Comparison of ENCODE assay signal across 20 cellular contexts in the genomic region with DNA sequence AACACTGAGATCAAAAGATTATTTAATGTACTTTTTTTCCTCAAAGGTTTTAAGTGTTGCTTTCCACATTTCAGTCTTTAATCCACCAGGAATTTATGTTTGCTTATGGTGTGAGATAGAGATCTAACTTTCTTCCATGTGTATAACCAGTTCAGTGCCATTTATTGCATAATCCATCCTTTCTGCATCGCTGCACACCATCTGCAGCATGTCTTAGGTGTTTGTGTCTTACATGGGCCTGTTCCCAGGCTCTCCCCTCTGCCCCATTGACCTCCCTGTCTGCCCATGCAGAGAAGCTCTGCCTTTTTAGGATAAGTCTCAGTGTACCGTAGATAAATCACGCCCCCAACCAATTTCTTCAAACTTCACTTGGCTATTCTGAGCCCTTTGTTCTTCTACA. TPM values are rescaled to one million over a fixed set of nuclear protein-coding genes. Genes with fewer than 3 reads are reported as not detected.
DNase-seq lines count a peak whose midpoint lies in the region; ATAC-seq, FAIRE-seq and TF ChIP-seq lines count a peak whose summit lies in the region.
"Had no signal": no experiment of that assay in that cellular context is flagged by ENCODE, and none has a peak within 500 bp of the region (broad histone marks: within the 10 kb centered on the region; RNA-seq: fewer than 3 reads in every experiment).

No MANE protein-coding gene starts in this region.

- TF ChIP-seq CTCF in A549 (IDR thresholded peaks at IDR 0.05) (no peak), PC-3 (conservative IDR thresholded peaks at IDR 0.05; ENCODE audit: low read depth, low read length) (no peak)

- CTCF ChIA-PET in A549 (lab: Yijun Ruan, JAX) (no interaction called here), PC-3 (lab: Charles Lee) (no interaction called here)

- no peaks in the 10 kb centered on the region for H3K4me1 ChIP-seq in A549
- peaks cover 12% of the 10 kb centered on the region for H3K4me1 ChIP-seq in PC-3 (ENCODE audit: insufficient read depth, low read length)
- H3K4me1 ChIP-seq: adrenal gland, left ventricle myocardium inferior, testis had no signal

- DNase-seq in A549 (ENCODE audit: low read depth in 1 of 2, low spot score in 1 of 2) (no peak), DMS53 (lab: John Stamatoyannopoulos, UW) (peak; percentile 55), PC-3 (peak; percentile 51), fibroblast of peridontal ligament (ENCODE audit: extremely low read depth) (peak; percentile 0), NCI-H128 (lab: John Stamatoyannopoulos, UW; ENCODE audit: unreplicated experiment) (no peak)
- no peak for DNase-seq in effector CD4-positive, alpha-beta T cell
- DNase-seq: activated CD4-positive, alpha-beta T cell treated with anti-CD3 and anti-CD28 coated beads, Interleukin-2, amount 50 U/mL, for 1 hour; activated CD8-positive, alpha-beta memory T cell treated with anti-CD3 and anti-CD28 coated beads, Interleukin-2, amount 50 U/mL, for 48 hours; activated effector memory CD4-positive, alpha-beta T cell treated with Interleukin-2 at 50 U/mL for 16 hours; adrenal gland; CD8-positive, alpha-beta memory T cell; dermis blood vessel endothelial cell; Karpas-422; left ventricle myocardium inferior; NCI-H1105; RPMI8226; testis had no signal

- H3K27me3 ChIP-seq in PC-3 (ENCODE audit: low read length) = no peaks in the 10 kb centered on the region
- H3K27me3 ChIP-seq: adrenal gland, cardiac muscle cell, testis had no signal

- H2AFZ ChIP-seq in PC-3 (ENCODE audit: low read length) = no peak overlapping the region

- intact Hi-C loops in PC-3 (cut with micrococcal nuclease) = no loop called here

- peaks cover 12% of the 10 kb centered on the region; the same call in 1 of the 2 replicates for H3K36me3 ChIP-seq in PC-3 (ENCODE audit: low read depth, low read length)

- H3K4me2 ChIP-seq in A549 (no peak overlapping the region), PC-3 (ENCODE audit: low read length) (peak overlapping the region; percentile 4; the same call in 1 of the 2 replicates)

- POLR2A ChIA-PET in A549 (lab: Yijun Ruan, JAX) = no interaction called here
- POLR2A ChIA-PET in PC-3 (lab: Charles Lee; ENCODE audit: unreplicated experiment) = interaction anchor here (0.7 kb wide), 1 partner anchor 12 kb away, joined by 5 read pairs; no protein-coding TSS in a partner anchor

- TF ChIP-seq RAD21 in A549 (conservative IDR thresholded peaks at IDR 0.05 in 1 of 2, IDR thresholded peaks at IDR 0.05 in 1 of 2) = no peak

- no peaks in the 10 kb centered on the region for H3K79me2 ChIP-seq in PC-3 (ENCODE audit: low read length)

- no peaks in the 10 kb centered on the region for H4K20me1 ChIP-seq in PC-3 (ENCODE audit: low read length)

- ATAC-seq in A549 (no peak), PC-3 (no peak), HG03025 (IDR thresholded peaks at IDR 0.05; ENCODE audit: low FRiP score, unreplicated experiment) (no peak), GM21723 (IDR thresholded peaks at IDR 0.05; ENCODE audit: unreplicated experiment) (no peak)

- no peak overlapping the region for H3K9ac ChIP-seq in PC-3 (ENCODE audit: low read length)

- H3K4me3 ChIP-seq in A549 = no peak overlapping the region
- no peak overlapping the region for H3K4me3 ChIP-seq in PC-3 (ENCODE audit: low read length)
- H3K4me3 ChIP-seq: adrenal gland, cardiac muscle cell, left ventricle myocardium inferior, testis had no signal

- 92% methylated on average over 3 of the region's 3 CpGs for WGBS in A549 (ENCODE audit: missing lambda C conversion rate)

- H3K9me3 ChIP-seq in A549 (no peaks in the 10 kb centered on the region), PC-3 (ENCODE audit: low read length) (no peaks in the 10 kb centered on the region)
- H3K9me3 ChIP-seq: adrenal gland, left ventricle myocardium inferior, testis had no signal

- peak; percentile 46 for FAIRE-seq in A549 (lab: Jason Lieb, UNC)

- no peak for TF ChIP-seq POLR2A in A549 (IDR thresholded peaks at IDR 0.05; ENCODE audit: low read length)

- BruUV-seq in PC-3 (replicated peaks; lab: Mats Ljungman, UMichigan) = no TSS peak

- no peak for TF ChIP-seq EP300 in A549 (IDR thresholded peaks at IDR 0.05)

- no peaks in the 10 kb centered on the region for H3F3A ChIP-seq in PC-3 (ENCODE audit: low read length, unreplicated experiment)

- no peaks in the 10 kb centered on the region for H3K9me2 ChIP-seq in PC-3 (replicated peaks; ENCODE audit: low read length)

- H3K27ac ChIP-seq in A549 = no peak overlapping the region
- H3K27ac ChIP-seq in PC-3 (ENCODE audit: low read length) = no peak overlapping the region
- H3K27ac ChIP-seq: adrenal gland, cardiac muscle cell, left ventricle myocardium inferior, testis had no signal

TF ChIP-seq in A549, 52 proteins besides CTCF, POLR2A, EP300 and RAD21:
- TF ChIP-seq JUNB (IDR thresholded peaks at IDR 0.05) = no peak
- TF ChIP-seq, protein P1, sequence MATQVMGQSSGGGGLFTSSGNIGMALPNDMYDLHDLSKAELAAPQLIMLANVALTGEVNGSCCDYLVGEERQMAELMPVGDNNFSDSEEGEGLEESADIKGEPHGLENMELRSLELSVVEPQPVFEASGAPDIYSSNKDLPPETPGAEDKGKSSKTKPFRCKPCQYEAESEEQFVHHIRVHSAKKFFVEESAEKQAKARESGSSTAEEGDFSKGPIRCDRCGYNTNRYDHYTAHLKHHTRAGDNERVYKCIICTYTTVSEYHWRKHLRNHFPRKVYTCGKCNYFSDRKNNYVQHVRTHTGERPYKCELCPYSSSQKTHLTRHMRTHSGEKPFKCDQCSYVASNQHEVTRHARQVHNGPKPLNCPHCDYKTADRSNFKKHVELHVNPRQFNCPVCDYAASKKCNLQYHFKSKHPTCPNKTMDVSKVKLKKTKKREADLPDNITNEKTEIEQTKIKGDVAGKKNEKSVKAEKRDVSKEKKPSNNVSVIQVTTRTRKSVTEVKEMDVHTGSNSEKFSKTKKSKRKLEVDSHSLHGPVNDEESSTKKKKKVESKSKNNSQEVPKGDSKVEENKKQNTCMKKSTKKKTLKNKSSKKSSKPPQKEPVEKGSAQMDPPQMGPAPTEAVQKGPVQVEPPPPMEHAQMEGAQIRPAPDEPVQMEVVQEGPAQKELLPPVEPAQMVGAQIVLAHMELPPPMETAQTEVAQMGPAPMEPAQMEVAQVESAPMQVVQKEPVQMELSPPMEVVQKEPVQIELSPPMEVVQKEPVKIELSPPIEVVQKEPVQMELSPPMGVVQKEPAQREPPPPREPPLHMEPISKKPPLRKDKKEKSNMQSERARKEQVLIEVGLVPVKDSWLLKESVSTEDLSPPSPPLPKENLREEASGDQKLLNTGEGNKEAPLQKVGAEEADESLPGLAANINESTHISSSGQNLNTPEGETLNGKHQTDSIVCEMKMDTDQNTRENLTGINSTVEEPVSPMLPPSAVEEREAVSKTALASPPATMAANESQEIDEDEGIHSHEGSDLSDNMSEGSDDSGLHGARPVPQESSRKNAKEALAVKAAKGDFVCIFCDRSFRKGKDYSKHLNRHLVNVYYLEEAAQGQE (IDR thresholded peaks at IDR 0.05) = no peak
- TF ChIP-seq, protein P2, sequence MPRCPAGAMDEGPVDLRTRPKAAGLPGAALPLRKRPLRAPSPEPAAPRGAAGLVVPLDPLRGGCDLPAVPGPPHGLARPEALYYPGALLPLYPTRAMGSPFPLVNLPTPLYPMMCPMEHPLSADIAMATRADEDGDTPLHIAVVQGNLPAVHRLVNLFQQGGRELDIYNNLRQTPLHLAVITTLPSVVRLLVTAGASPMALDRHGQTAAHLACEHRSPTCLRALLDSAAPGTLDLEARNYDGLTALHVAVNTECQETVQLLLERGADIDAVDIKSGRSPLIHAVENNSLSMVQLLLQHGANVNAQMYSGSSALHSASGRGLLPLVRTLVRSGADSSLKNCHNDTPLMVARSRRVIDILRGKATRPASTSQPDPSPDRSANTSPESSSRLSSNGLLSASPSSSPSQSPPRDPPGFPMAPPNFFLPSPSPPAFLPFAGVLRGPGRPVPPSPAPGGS (IDR thresholded peaks at IDR 0.05) = no peak

RNA-seq across cellular contexts. Expression of a gene that starts 30.3 kb away (rescaled TPM):
- polyA plus RNA-seq in A549 (2011; rRNA removed) = 24.9 and 26.9 TPM in 2 replicates
- 38.5 and 39.1 TPM in 2 replicates for polyA plus RNA-seq in A549 (2012; cell fraction: cytosol; rRNA removed)
- polyA plus RNA-seq in A549 (2012; cell fraction: nucleus; rRNA removed) = 39.5 and 46.0 TPM in 2 replicates
- 43.0 to 51.3 TPM (median 50.5 TPM) in 3 replicates for polyA plus RNA-seq in A549 (2017; fragmentation: RNase III; extraction: RNeasy Plus Mini Kit Qiagen cat#74134 plus additional on column Dnase treatment)
- polyA minus RNA-seq in A549 (2011; rRNA and poly(A)+ RNA removed) = 16.5 and 21.6 TPM in 2 replicates
- 32.3 and 33.7 TPM in 2 replicates for total RNA-seq in PC-3 (2014; rRNA removed)

RNA-seq across cellular contexts. Expression of a gene that starts 30.6 kb away (rescaled TPM):
- polyA plus RNA-seq in A549 (2011; rRNA removed) (64.7 and 69.2 TPM in 2 replicates), A549 (2017; fragmentation: RNase III; extraction: RNeasy Plus Mini Kit Qiagen cat#74134 plus additional on column Dnase treatment) (77.8 to 87.3 TPM (median 82.6 TPM) in 3 replicates)
- polyA plus RNA-seq in A549 (2012; cell fraction: cytosol; rRNA removed) = 23.6 and 25.2 TPM in 2 replicates
- 6.3 and 9.7 TPM in 2 replicates for polyA plus RNA-seq in A549 (2012; cell fraction: nucleus; rRNA removed)
- 6.9 TPM in 2 replicates for polyA minus RNA-seq in A549 (2011; rRNA and poly(A)+ RNA removed)
- 40.9 and 42.9 TPM in 2 replicates for total RNA-seq in PC-3 (2014; rRNA removed)

RNA-seq across cellular contexts. Expression of a gene that starts 36.8 kb away (rescaled TPM):
- polyA plus RNA-seq in A549 (2011; rRNA removed) (11.2 and 12.8 TPM in 2 replicates), A549 (2017; fragmentation: RNase III; extraction: RNeasy Plus Mini Kit Qiagen cat#74134 plus additional on column Dnase treatment) (4.9 to 5.2 TPM (median 5.0 TPM) in 3 replicates)
- 4.8 TPM in 2 replicates for polyA plus RNA-seq in A549 (2012; cell fraction: cytosol; rRNA removed)
- 26.9 and 27.4 TPM in 2 replicates for polyA plus RNA-seq in A549 (2012; cell fraction: nucleus; rRNA removed)
- 9.7 and 11.8 TPM in 2 replicates for polyA minus RNA-seq in A549 (2011; rRNA and poly(A)+ RNA removed)
- 68.9 and 77.0 TPM in 2 replicates for total RNA-seq in PC-3 (2014; rRNA removed)

Comparison
In these comparisons a context has a peak if more than half of its experiments do, and no peak if none do; other contexts are left out.
1. DNase-seq: peak in DMS53 (single experiment), PC-3 (single experiment) and fibroblast of peridontal ligament (single experiment); none in A549 (0 of 2), effector CD4-positive, alpha-beta T cell (single experiment) and NCI-H128 (single experiment).